ENCODE assay signal across 9 cellular contexts in the genomic region with DNA sequence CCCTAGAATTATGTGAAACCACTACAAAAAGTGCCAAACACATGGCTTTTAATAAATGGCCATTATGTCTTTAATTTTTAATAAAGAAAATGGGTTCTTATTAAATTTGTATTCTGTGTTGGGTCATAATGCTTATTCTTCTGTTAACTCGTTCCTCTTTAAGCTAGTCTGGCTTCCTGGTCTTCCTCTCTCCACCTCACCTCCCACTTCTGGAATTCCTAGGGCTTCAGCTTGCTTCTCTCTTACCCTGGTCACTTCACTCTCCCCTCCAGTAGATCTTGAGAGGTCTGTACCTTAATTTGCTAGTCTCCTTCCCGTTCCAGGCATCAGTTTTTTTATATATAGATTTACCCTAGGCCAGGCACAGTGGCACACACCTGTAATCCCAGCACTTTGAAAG.
DNase-seq lines count a peak whose midpoint lies in the region; ATAC-seq, FAIRE-seq and TF ChIP-seq lines count a peak whose summit lies in the region.
"Had no signal": no experiment of that assay in that cellular context is flagged by ENCODE, and none has a peak within 500 bp of the region (broad histone marks: within the 10 kb centered on the region; RNA-seq: fewer than 3 reads in every experiment).

No MANE protein-coding gene starts in this region.

- dilution Hi-C loops in keratinocyte (cut with MboI; ENCODE audit: extremely low pct_ligation_motif_present, low sequenced_read_pairs), result no loop called here

- H3K9me3 ChIP-seq in A673 (ENCODE audit: low read depth, low read length, poor library complexity, severe bottlenecking), result no peaks in the 10 kb centered on the region
- no peaks in the 10 kb centered on the region for H3K9me3 ChIP-seq in keratinocyte (ENCODE audit: control insufficient read depth, low read depth, low read length)

- H3K36me3 ChIP-seq in A673 (ENCODE audit: insufficient read depth, low read length, poor library complexity, severe bottlenecking) (no peaks in the 10 kb centered on the region), GM23338 (ENCODE audit: insufficient read depth) (no peaks in the 10 kb centered on the region), keratinocyte (ENCODE audit: control insufficient read depth in 2 of 2, extremely low read depth in 1 of 2, insufficient read depth in 2 of 2, low read length in 2 of 2) (peaks cover 2 to 3% of the 10 kb centered on the region in 2 experiments)

- POLR2A ChIA-PET in A673 (lab: Charles Lee; ENCODE audit: low non-redundant PET), result interaction anchor here (0.7 kb wide), 1 partner anchor 214 kb away, joined by 5 read pairs; no protein-coding TSS in a partner anchor

- CTCF ChIA-PET in A673 (lab: Charles Lee), result interaction anchor here (0.6 to 2.9 kb wide), 2 partner anchors 11 to 154 kb away, joined by 3 to 10 read pairs; no protein-coding TSS in a partner anchor

- H3K9me2 ChIP-seq in GM23338 (ENCODE audit: insufficient read depth), result 0 out of 2 replicates have a peak, but pooled peaks cover 8% of the 10 kb centered on the region

- H3K4me1 Mint-ChIP-seq in GM23338, result peaks cover 26% of the 10 kb centered on the region

- H3K27me3 Mint-ChIP-seq in GM23338 (ENCODE audit: insufficient read depth, low read depth, poor library complexity), result peaks cover 21% of the 10 kb centered on the region

- TF ChIP-seq CTCF in A673 (conservative IDR thresholded peaks at IDR 0.05; ENCODE audit: low read depth, low read length), result no peak
- no peak for TF ChIP-seq CTCF in GM23338 (conservative IDR thresholded peaks at IDR 0.05; ENCODE audit: low read depth in 2 of 2)
- no peak for TF ChIP-seq CTCF in keratinocyte (optimal IDR thresholded peaks at IDR 0.05 in 1 of 3, IDR thresholded peaks at IDR 0.05 in 1 of 3, conservative IDR thresholded peaks at IDR 0.05 in 1 of 3; ENCODE audit: extremely low read depth in 1 of 3, insufficient read depth in 2 of 3, low read length in 3 of 3)

- H3F3A ChIP-seq in GM23338 (replicated peaks; ENCODE audit: low read depth), result no peaks in the 10 kb centered on the region

- H3K9me1 ChIP-seq in keratinocyte (ENCODE audit: control insufficient read depth, extremely low read depth, insufficient read depth, low read length), result no peaks in the 10 kb centered on the region

- H4K20me1 ChIP-seq in GM23338 (replicated peaks; ENCODE audit: insufficient read depth), result no peaks in the 10 kb centered on the region
- no peaks in the 10 kb centered on the region for H4K20me1 ChIP-seq in keratinocyte (ENCODE audit: control insufficient read depth, extremely low read depth, insufficient read depth, low read length)

- peak overlapping the region; percentile 59 for H3K4me3 Mint-ChIP-seq in GM23338

- no TSS peak for BruUV-seq in A673 (replicated peaks; lab: Mats Ljungman, UMichigan)

- H3K4me1 ChIP-seq in A673 (ENCODE audit: insufficient read depth, low read length, poor library complexity, severe bottlenecking), result peaks cover 22% of the 10 kb centered on the region
- H3K4me1 ChIP-seq in GM23338 (ENCODE audit: insufficient read depth), result peaks cover 29% of the 10 kb centered on the region
- H3K4me1 ChIP-seq in keratinocyte (ENCODE audit: control insufficient read depth, extremely low read depth, insufficient read depth, low read length), result peaks cover 24% of the 10 kb centered on the region

- FAIRE-seq in keratinocyte (lab: Jason Lieb, UNC), result no peak

- H3K79me2 ChIP-seq in GM23338 (replicated peaks; ENCODE audit: insufficient read depth) (peaks cover 31% of the 10 kb centered on the region), keratinocyte (ENCODE audit: control insufficient read depth, insufficient read depth, low read length) (peaks cover 14% of the 10 kb centered on the region)

- H3K27ac Mint-ChIP-seq in GM23338, result 0 out of 2 replicates have a peak overlapping the region, but pooled peaks have one; percentile 1
- H3K27ac Mint-ChIP-seq in activated naive CD4-positive, alpha-beta T cell treated with anti-CD3 and anti-CD28 coated beads, Interleukin-2, amount 50 U/mL, for 72 hours, result peak overlapping the region; percentile 1 to 88

- H3K27ac ChIP-seq in A673 (ENCODE audit: low read depth, low read length, poor library complexity, severe bottlenecking) (no peak overlapping the region), GM23338 (ENCODE audit: low read depth) (peak overlapping the region; percentile 97; the same call in 1 of the 2 replicates), keratinocyte (ENCODE audit: control insufficient read depth, insufficient read depth, low read length) (peak overlapping the region; percentile 83)

- peak overlapping the region; percentile 78 for H3K9ac ChIP-seq in keratinocyte (ENCODE audit: control insufficient read depth, extremely low read depth, insufficient read depth, low read length)

- no peak overlapping the region for H2AFZ ChIP-seq in GM23338
- peak overlapping the region; percentile 20 for H2AFZ ChIP-seq in keratinocyte (ENCODE audit: control insufficient read depth, low read length)

- H3K27me3 ChIP-seq in A673 (replicated peaks; ENCODE audit: insufficient read depth, low read depth, low read length, poor library complexity), result no peaks in the 10 kb centered on the region
- H3K27me3 ChIP-seq in GM23338 (ENCODE audit: insufficient read depth), result peaks cover 8% of the 10 kb centered on the region
- H3K27me3 ChIP-seq in keratinocyte (ENCODE audit: control insufficient read depth, extremely low read depth, insufficient read depth, low read length), result no peaks in the 10 kb centered on the region

- ATAC-seq in GM23338 (no peak), GM18873 (IDR thresholded peaks at IDR 0.05; ENCODE audit: low FRiP score, unreplicated experiment) (no peak), GM21360 (IDR thresholded peaks at IDR 0.05; ENCODE audit: unreplicated experiment) (no peak)
- no peak for ATAC-seq in activated naive CD4-positive, alpha-beta T cell treated with anti-CD3 and anti-CD28 coated beads, Interleukin-2, amount 50 U/mL, for 72 hours

- peak overlapping the region; percentile 54 for H3K4me3 ChIP-seq in A673 (ENCODE audit: low read depth, low read length, poor library complexity, severe bottlenecking)
- peak overlapping the region; percentile 52 for H3K4me3 ChIP-seq in GM23338
- H3K4me3 ChIP-seq in keratinocyte (ENCODE audit: control insufficient read depth in 2 of 3, extremely low read depth in 1 of 3, insufficient read depth in 2 of 3, low read depth in 1 of 3, low read length in 3 of 3), result peak overlapping the region; percentile 49 to 77 (median 65)

- no peaks in the 10 kb centered on the region for H3K9me3 Mint-ChIP-seq in GM23338
- H3K9me3 Mint-ChIP-seq in activated naive CD4-positive, alpha-beta T cell treated with anti-CD3 and anti-CD28 coated beads, Interleukin-2, amount 50 U/mL, for 72 hours, result no peaks in the 10 kb centered on the region

- DNase-seq in A673 (ENCODE audit: low spot score), result no peak
- peak; percentile 37 for DNase-seq in GM23338 (ENCODE audit: low spot score)
- DNase-seq in activated naive CD4-positive, alpha-beta T cell treated with anti-CD3 and anti-CD28 coated beads, Interleukin-2, amount 50 U/mL, for 72 hours (ENCODE audit: low spot score in 2 of 2), result no peak
- DNase-seq in keratinocyte (ENCODE audit: low read depth, low spot score), result no peak
- no peak for DNase-seq in posterior cingulate gyrus
- no peak for DNase-seq in medulla oblongata (ENCODE audit: extremely low spot score)
- DNase-seq: NCI-H187 had no signal

- peaks cover 4% of the 10 kb centered on the region; the same call in 2 of the 3 replicates for H3K36me3 Mint-ChIP-seq in GM23338 (ENCODE audit: low read depth)
- H3K36me3 Mint-ChIP-seq in activated naive CD4-positive, alpha-beta T cell treated with anti-CD3 and anti-CD28 coated beads, Interleukin-2, amount 50 U/mL, for 72 hours, result peaks cover 5 to 17% of the 10 kb centered on the region in 2 donors

- H3K4me2 ChIP-seq in GM23338, result peak overlapping the region; percentile 73
- peak overlapping the region; percentile 93 for H3K4me2 ChIP-seq in keratinocyte (ENCODE audit: control insufficient read depth, extremely low read depth, insufficient read depth, low read depth, low read length)

- intact Hi-C loops in A673 (cut with micrococcal nuclease; ENCODE audit: unreplicated experiment), result no loop called here
- intact Hi-C loops in posterior cingulate gyrus (cut with DNase I), result loop anchor here (5.0 kb wide), 1 partner anchor 107 kb away; no protein-coding TSS in a partner anchor

TF ChIP-seq in GM23338, 12 proteins besides CTCF, POLR2A, EP300 and RAD21 (continues in another document):
- TF ChIP-seq ETS1 (IDR thresholded peaks at IDR 0.05), result no peak
